ENCODE assay signal across 11 cellular contexts in genomic region chr4:177583000-177583399, GRCh38.
"Had no signal": no experiment of that assay in that cellular context is flagged by ENCODE, and none has a peak within 500 bp of the region (broad histone marks: within the 10 kb centered on the region; RNA-seq: fewer than 3 reads in every experiment).

No MANE protein-coding gene starts in this region.

- H3K4me3 ChIP-seq: gastrocnemius medialis, sigmoid colon had no signal

- H3K36me3 ChIP-seq: gastrocnemius medialis, sigmoid colon had no signal

- ATAC-seq: esophagus mucosa, gastrocnemius medialis had no signal

- H3K4me1 ChIP-seq: gastrocnemius medialis, sigmoid colon had no signal

- H3K9me3 ChIP-seq: gastrocnemius medialis, sigmoid colon had no signal

- H3K27me3 ChIP-seq: gastrocnemius medialis, sigmoid colon had no signal

- H3K27ac ChIP-seq: gastrocnemius medialis, sigmoid colon, VCaP had no signal

- DNase-seq: activated CD4-positive, alpha-beta memory T cell treated with anti-CD3 and anti-CD28 coated beads for 36 hours; activated naive CD4-positive, alpha-beta T cell treated with Interleukin-2 at 50 U/mL for 16 hours; activated T-cell treated with anti-CD3 and anti-CD28 coated beads, Interleukin-2, amount 50 U/mL, for 48 hours; amniotic stem cell; gastrocnemius medialis; sigmoid colon; stimulated activated CD4-positive, alpha-beta T cell treated with anti-CD3 and anti-CD28 coated beads, Interleukin-12 subunit alpha, Interleukin-12 subunit beta, amount 100 ng/mL, for 4 hours; stimulated activated naive CD4-positive, alpha-beta T cell treated with Interleukin-2 at 50 U/mL for 16 hours; T-helper 9 cell had no signal
